ENCODE assay signal across 2 cellular contexts in genomic region chr3:141401584-141402475, GRCh38.
A peak's percentile ranks its signal among the peaks of the same experiment; 100 is the strongest.
TF ChIP-seq lines count a peak whose summit lies in the region.

No MANE protein-coding gene starts in this region.

TF ChIP-seq in IMR-90, 13 proteins besides CTCF, POLR2A, EP300 and RAD21:
- no peak for TF ChIP-seq SMC3 (IDR thresholded peaks at IDR 0.05; ENCODE audit: low read depth, low read length)

TF ChIP-seq in endothelial cell of umbilical vein, 7 proteins besides CTCF, POLR2A, EP300 and RAD21:
- TF ChIP-seq POLR2AphosphoS5 (IDR thresholded peaks at IDR 0.05; ENCODE audit: insufficient read depth, low read depth, low read length) = peak; percentile 70
- no peak for TF ChIP-seq EZH2 (IDR thresholded peaks at IDR 0.05; ENCODE audit: borderline replicate concordance, low read depth, low read length, severe bottlenecking)
